1 cellular context compared by ENCODE assay signal in the genomic region with DNA sequence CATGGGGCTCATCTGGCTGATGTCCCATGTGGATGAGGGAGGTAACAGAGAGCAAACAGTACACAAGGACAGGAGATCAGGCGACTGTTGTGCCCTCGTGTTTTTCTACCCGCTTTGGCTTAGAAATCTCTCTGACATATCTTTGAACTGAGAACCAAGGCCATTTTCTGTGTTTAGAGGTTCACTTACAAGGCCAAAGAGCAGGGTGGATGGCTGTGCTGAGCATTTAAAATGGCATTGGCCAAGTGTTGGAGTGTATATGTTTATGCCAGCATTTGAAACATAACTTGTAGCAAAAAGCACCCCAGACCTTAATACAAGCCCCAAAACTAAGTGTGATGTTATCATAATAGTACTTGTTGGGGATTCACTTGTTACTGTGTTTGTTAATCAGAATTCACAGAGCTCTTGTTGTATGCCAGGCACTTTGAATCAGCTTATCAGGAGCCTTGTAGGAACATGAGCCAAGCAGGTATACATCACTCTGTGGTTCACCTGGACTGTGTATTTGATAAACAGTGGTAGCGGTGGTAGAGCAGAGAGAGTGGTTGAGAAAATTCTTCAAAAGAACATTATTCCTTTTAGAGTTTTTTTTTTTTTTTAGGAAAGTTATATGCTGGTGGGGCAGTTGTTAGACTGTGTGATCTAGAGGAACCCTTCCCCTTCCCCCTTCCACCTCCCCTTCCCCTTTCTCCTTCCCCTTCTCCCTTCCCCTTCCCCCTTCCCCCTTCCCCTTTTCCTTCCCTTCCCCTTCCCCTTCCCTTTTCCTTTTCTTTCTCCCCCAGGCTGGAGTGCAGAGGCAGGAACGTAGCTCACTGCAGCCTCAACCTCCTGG.
TF ChIP-seq lines count a peak whose summit lies in the region.

No MANE protein-coding gene starts in this region.

TF ChIP-seq in HepG2, 621 proteins besides CTCF, POLR2A, EP300 and RAD21 (continued from another document and continues in another):
- TF ChIP-seq, protein P1, sequence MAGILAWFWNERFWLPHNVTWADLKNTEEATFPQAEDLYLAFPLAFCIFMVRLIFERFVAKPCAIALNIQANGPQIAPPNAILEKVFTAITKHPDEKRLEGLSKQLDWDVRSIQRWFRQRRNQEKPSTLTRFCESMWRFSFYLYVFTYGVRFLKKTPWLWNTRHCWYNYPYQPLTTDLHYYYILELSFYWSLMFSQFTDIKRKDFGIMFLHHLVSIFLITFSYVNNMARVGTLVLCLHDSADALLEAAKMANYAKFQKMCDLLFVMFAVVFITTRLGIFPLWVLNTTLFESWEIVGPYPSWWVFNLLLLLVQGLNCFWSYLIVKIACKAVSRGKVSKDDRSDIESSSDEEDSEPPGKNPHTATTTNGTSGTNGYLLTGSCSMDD (CRISPR knock-in tag; IDR thresholded peaks at IDR 0.05) = no peak
- TF ChIP-seq TEAD2 (CRISPR knock-in tag; IDR thresholded peaks at IDR 0.05) (no peak), CCAR2 (optimal IDR thresholded peaks at IDR 0.05; ENCODE audit: low read depth, low read length) (no peak), ZNF772 (CRISPR knock-in tag; IDR thresholded peaks at IDR 0.05) (peak; percentile 81; the same call in 1 of the 2 replicates), SP5 (CRISPR knock-in tag; IDR thresholded peaks at IDR 0.05; ENCODE audit: borderline replicate concordance, low read depth) (peak; percentile 45), ZBTB7B (CRISPR knock-in tag; IDR thresholded peaks at IDR 0.05) (peak; percentile 71), RBM22 (optimal IDR thresholded peaks at IDR 0.05; ENCODE audit: low read length) (no peak), ERF (CRISPR knock-in tag; IDR thresholded peaks at IDR 0.05) (peak; percentile 99), ASH2L (IDR thresholded peaks at IDR 0.05; ENCODE audit: insufficient read length, low read depth, low read length) (peak; percentile 81), TEAD3 (CRISPR knock-in tag; optimal IDR thresholded peaks at IDR 0.05; ENCODE audit: borderline replicate concordance) (peak; percentile 78), ZNF530 (CRISPR knock-in tag; IDR thresholded peaks at IDR 0.05; ENCODE audit: low read depth) (no peak), ZBTB38 (CRISPR knock-in tag; IDR thresholded peaks at IDR 0.05) (no peak; the same call in 1 of the 2 replicates), ZNF260 (CRISPR knock-in tag; IDR thresholded peaks at IDR 0.05; ENCODE audit: borderline replicate concordance, low read depth) (no peak), GPN1 (CRISPR knock-in tag; IDR thresholded peaks at IDR 0.05; ENCODE audit: borderline replicate concordance) (no peak), NFE2 (CRISPR knock-in tag; IDR thresholded peaks at IDR 0.05) (no peak; the same call in 1 of the 2 replicates), ZNF672 (CRISPR knock-in tag; IDR thresholded peaks at IDR 0.05) (no peak), KLF13 (CRISPR knock-in tag; IDR thresholded peaks at IDR 0.05) (no peak), CENPT (CRISPR knock-in tag; IDR thresholded peaks at IDR 0.05; ENCODE audit: low read depth) (no peak), THYN1 (CRISPR knock-in tag; IDR thresholded peaks at IDR 0.05; ENCODE audit: borderline replicate concordance, low read depth) (no peak), ZBTB1 (CRISPR knock-in tag; IDR thresholded peaks at IDR 0.05; ENCODE audit: borderline replicate concordance) (no peak), SOX13 (IDR thresholded peaks at IDR 0.05) (peak; percentile 43; the same call in 1 of the 2 replicates), SOX13 (CRISPR knock-in tag; conservative IDR thresholded peaks at IDR 0.05 in 1 of 2, IDR thresholded peaks at IDR 0.05 in 1 of 2) (peak in 1 of 2 experiments; percentile 91; a peak in 2 of 4 replicates), HNF4G (IDR thresholded peaks at IDR 0.05; ENCODE audit: borderline replicate concordance, low read depth, low read length) (peak; percentile 87), HNF4G (CRISPR knock-in tag; IDR thresholded peaks at IDR 0.05; ENCODE audit: borderline replicate concordance, low read depth) (peak; percentile 90; the same call in 1 of the 2 replicates), CREB1 (IDR thresholded peaks at IDR 0.05) (no peak), CREB1 (CRISPR knock-in tag; IDR thresholded peaks at IDR 0.05) (no peak), MED1 (CRISPR knock-in tag; IDR thresholded peaks at IDR 0.05) (peak; percentile 98), NRL (CRISPR knock-in tag; IDR thresholded peaks at IDR 0.05; ENCODE audit: borderline replicate concordance) (no peak), JARID2 (CRISPR knock-in tag; IDR thresholded peaks at IDR 0.05; ENCODE audit: insufficient replicate concordance) (peak; percentile 88), RORA (CRISPR knock-in tag; IDR thresholded peaks at IDR 0.05) (no peak), MZF1 (CRISPR knock-in tag; IDR thresholded peaks at IDR 0.05; ENCODE audit: borderline replicate concordance) (no peak), NFRKB (IDR thresholded peaks at IDR 0.05) (no peak)
- TF ChIP-seq, protein P2, sequence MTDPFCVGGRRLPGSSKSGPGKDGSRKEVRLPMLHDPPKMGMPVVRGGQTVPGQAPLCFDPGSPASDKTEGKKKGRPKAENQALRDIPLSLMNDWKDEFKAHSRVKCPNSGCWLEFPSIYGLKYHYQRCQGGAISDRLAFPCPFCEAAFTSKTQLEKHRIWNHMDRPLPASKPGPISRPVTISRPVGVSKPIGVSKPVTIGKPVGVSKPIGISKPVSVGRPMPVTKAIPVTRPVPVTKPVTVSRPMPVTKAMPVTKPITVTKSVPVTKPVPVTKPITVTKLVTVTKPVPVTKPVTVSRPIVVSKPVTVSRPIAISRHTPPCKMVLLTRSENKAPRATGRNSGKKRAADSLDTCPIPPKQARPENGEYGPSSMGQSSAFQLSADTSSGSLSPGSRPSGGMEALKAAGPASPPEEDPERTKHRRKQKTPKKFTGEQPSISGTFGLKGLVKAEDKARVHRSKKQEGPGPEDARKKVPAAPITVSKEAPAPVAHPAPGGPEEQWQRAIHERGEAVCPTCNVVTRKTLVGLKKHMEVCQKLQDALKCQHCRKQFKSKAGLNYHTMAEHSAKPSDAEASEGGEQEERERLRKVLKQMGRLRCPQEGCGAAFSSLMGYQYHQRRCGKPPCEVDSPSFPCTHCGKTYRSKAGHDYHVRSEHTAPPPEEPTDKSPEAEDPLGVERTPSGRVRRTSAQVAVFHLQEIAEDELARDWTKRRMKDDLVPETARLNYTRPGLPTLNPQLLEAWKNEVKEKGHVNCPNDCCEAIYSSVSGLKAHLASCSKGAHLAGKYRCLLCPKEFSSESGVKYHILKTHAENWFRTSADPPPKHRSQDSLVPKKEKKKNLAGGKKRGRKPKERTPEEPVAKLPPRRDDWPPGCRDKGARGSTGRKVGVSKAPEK (CRISPR knock-in tag; IDR thresholded peaks at IDR 0.05; ENCODE audit: borderline replicate concordance) = 0 out of 2 replicates have a peak, but pooled peaks have one; percentile 12
- TF ChIP-seq, protein P3, sequence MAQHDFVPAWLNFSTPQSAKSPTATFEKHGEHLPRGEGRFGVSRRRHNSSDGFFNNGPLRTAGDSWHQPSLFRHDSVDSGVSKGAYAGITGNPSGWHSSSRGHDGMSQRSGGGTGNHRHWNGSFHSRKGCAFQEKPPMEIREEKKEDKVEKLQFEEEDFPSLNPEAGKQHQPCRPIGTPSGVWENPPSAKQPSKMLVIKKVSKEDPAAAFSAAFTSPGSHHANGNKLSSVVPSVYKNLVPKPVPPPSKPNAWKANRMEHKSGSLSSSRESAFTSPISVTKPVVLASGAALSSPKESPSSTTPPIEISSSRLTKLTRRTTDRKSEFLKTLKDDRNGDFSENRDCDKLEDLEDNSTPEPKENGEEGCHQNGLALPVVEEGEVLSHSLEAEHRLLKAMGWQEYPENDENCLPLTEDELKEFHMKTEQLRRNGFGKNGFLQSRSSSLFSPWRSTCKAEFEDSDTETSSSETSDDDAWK (CRISPR knock-in tag; IDR thresholded peaks at IDR 0.05) = no peak
- TF ChIP-seq, protein P4, sequence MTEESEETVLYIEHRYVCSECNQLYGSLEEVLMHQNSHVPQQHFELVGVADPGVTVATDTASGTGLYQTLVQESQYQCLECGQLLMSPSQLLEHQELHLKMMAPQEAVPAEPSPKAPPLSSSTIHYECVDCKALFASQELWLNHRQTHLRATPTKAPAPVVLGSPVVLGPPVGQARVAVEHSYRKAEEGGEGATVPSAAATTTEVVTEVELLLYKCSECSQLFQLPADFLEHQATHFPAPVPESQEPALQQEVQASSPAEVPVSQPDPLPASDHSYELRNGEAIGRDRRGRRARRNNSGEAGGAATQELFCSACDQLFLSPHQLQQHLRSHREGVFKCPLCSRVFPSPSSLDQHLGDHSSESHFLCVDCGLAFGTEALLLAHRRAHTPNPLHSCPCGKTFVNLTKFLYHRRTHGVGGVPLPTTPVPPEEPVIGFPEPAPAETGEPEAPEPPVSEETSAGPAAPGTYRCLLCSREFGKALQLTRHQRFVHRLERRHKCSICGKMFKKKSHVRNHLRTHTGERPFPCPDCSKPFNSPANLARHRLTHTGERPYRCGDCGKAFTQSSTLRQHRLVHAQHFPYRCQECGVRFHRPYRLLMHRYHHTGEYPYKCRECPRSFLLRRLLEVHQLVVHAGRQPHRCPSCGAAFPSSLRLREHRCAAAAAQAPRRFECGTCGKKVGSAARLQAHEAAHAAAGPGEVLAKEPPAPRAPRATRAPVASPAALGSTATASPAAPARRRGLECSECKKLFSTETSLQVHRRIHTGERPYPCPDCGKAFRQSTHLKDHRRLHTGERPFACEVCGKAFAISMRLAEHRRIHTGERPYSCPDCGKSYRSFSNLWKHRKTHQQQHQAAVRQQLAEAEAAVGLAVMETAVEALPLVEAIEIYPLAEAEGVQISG (CRISPR knock-in tag; IDR thresholded peaks at IDR 0.05) = peak; percentile 76
- TF ChIP-seq, protein P5, sequence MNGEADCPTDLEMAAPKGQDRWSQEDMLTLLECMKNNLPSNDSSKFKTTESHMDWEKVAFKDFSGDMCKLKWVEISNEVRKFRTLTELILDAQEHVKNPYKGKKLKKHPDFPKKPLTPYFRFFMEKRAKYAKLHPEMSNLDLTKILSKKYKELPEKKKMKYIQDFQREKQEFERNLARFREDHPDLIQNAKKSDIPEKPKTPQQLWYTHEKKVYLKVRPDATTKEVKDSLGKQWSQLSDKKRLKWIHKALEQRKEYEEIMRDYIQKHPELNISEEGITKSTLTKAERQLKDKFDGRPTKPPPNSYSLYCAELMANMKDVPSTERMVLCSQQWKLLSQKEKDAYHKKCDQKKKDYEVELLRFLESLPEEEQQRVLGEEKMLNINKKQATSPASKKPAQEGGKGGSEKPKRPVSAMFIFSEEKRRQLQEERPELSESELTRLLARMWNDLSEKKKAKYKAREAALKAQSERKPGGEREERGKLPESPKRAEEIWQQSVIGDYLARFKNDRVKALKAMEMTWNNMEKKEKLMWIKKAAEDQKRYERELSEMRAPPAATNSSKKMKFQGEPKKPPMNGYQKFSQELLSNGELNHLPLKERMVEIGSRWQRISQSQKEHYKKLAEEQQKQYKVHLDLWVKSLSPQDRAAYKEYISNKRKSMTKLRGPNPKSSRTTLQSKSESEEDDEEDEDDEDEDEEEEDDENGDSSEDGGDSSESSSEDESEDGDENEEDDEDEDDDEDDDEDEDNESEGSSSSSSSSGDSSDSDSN (CRISPR knock-in tag; IDR thresholded peaks at IDR 0.05) = 0 out of 2 replicates have a peak, but pooled peaks have one; percentile 36
- TF ChIP-seq, protein P6, sequence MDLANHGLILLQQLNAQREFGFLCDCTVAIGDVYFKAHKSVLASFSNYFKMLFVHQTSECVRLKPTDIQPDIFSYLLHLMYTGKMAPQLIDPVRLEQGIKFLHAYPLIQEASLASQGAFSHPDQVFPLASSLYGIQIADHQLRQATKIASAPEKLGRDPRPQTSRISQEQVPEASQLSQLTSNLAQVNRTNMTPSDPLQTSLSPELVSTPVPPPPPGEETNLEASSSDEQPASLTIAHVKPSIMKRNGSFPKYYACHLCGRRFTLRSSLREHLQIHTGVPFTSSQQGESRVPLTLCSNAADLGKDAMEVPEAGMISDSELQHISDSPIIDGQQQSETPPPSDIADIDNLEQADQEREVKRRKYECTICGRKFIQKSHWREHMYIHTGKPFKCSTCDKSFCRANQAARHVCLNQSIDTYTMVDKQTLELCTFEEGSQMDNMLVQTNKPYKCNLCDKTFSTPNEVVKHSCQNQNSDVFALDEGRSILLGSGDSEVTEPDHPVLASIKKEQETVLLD (CRISPR knock-in tag; IDR thresholded peaks at IDR 0.05; ENCODE audit: low read depth) = 0 out of 2 replicates have a peak, but pooled peaks have one; percentile 60
- TF ChIP-seq, protein P7, sequence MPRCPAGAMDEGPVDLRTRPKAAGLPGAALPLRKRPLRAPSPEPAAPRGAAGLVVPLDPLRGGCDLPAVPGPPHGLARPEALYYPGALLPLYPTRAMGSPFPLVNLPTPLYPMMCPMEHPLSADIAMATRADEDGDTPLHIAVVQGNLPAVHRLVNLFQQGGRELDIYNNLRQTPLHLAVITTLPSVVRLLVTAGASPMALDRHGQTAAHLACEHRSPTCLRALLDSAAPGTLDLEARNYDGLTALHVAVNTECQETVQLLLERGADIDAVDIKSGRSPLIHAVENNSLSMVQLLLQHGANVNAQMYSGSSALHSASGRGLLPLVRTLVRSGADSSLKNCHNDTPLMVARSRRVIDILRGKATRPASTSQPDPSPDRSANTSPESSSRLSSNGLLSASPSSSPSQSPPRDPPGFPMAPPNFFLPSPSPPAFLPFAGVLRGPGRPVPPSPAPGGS (CRISPR knock-in tag; IDR thresholded peaks at IDR 0.05) = no peak; the same call in 1 of the 2 replicates
- TF ChIP-seq, protein P8, sequence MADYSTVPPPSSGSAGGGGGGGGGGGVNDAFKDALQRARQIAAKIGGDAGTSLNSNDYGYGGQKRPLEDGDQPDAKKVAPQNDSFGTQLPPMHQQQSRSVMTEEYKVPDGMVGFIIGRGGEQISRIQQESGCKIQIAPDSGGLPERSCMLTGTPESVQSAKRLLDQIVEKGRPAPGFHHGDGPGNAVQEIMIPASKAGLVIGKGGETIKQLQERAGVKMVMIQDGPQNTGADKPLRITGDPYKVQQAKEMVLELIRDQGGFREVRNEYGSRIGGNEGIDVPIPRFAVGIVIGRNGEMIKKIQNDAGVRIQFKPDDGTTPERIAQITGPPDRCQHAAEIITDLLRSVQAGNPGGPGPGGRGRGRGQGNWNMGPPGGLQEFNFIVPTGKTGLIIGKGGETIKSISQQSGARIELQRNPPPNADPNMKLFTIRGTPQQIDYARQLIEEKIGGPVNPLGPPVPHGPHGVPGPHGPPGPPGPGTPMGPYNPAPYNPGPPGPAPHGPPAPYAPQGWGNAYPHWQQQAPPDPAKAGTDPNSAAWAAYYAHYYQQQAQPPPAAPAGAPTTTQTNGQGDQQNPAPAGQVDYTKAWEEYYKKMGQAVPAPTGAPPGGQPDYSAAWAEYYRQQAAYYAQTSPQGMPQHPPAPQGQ (CRISPR knock-in tag; IDR thresholded peaks at IDR 0.05; ENCODE audit: borderline replicate concordance) = no peak
- TF ChIP-seq, protein P9, sequence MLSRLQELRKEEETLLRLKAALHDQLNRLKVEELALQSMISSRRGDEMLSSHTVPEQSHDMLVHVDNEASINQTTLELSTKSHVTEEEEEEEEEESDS (CRISPR knock-in tag; IDR thresholded peaks at IDR 0.05; ENCODE audit: borderline replicate concordance) = no peak
- TF ChIP-seq, protein P10, sequence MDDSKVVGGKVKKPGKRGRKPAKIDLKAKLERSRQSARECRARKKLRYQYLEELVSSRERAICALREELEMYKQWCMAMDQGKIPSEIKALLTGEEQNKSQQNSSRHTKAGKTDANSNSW (CRISPR knock-in tag; IDR thresholded peaks at IDR 0.05; ENCODE audit: borderline replicate concordance) = no peak
- TF ChIP-seq, protein P11, sequence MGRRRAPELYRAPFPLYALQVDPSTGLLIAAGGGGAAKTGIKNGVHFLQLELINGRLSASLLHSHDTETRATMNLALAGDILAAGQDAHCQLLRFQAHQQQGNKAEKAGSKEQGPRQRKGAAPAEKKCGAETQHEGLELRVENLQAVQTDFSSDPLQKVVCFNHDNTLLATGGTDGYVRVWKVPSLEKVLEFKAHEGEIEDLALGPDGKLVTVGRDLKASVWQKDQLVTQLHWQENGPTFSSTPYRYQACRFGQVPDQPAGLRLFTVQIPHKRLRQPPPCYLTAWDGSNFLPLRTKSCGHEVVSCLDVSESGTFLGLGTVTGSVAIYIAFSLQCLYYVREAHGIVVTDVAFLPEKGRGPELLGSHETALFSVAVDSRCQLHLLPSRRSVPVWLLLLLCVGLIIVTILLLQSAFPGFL (CRISPR knock-in tag; IDR thresholded peaks at IDR 0.05) = no peak
